In genomic region chr10:99924856-99925255, GRCh38 we compare ENCODE assay signal across 15 cellular contexts.
DNase-seq lines count a peak whose midpoint lies in the region; ATAC-seq and TF ChIP-seq lines count a peak whose summit lies in the region.
"Had no signal": no experiment of that assay in that cellular context is flagged by ENCODE, and none has a peak within 500 bp of the region (broad histone marks: within the 10 kb centered on the region; RNA-seq: fewer than 3 reads in every experiment).

No MANE protein-coding gene starts in this region.

- ATAC-seq in body of pancreas (no peak), Right ventricle myocardium inferior (no peak)
- ATAC-seq: PC-3 had no signal

- no peak overlapping the region for H2AFZ ChIP-seq in parathyroid adenoma

- no peak overlapping the region for H3K4me2 ChIP-seq in parathyroid adenoma (ENCODE audit: low read length)

- peaks cover 49% of the 10 kb centered on the region for H3K4me1 Mint-ChIP-seq in Calu3 (ENCODE audit: low read depth, unreplicated experiment)
- peaks cover 0 to 2% (median 0%) of the 10 kb centered on the region in 3 donors for H3K4me1 Mint-ChIP-seq in CD8-positive, alpha-beta memory T cell

- H3K27me3 Mint-ChIP-seq in Calu3 (ENCODE audit: unreplicated experiment), result no peaks in the 10 kb centered on the region
- H3K27me3 Mint-ChIP-seq in CD8-positive, alpha-beta memory T cell, result no peaks in the 10 kb centered on the region

- H3K9ac ChIP-seq in liver (ENCODE audit: low read depth in 1 of 2, low read length in 2 of 2), result no peak overlapping the region
- H3K9ac ChIP-seq in parathyroid adenoma, result no peak overlapping the region

- TF ChIP-seq CTCF in Calu3 (IDR thresholded peaks at IDR 0.05; ENCODE audit: unreplicated experiment) (no peak), body of pancreas (IDR thresholded peaks at IDR 0.05) (no peak), liver (IDR thresholded peaks at IDR 0.05; ENCODE audit: low read depth, low read length, missing input control) (no peak), parathyroid adenoma (IDR thresholded peaks at IDR 0.05) (no peak), GM13977 (IDR thresholded peaks at IDR 0.05; ENCODE audit: extremely low read depth, insufficient read depth, missing control alignments) (no peak)

- H3K9me3 ChIP-seq in body of pancreas, result no peaks in the 10 kb centered on the region
- no peaks in the 10 kb centered on the region for H3K9me3 ChIP-seq in liver (ENCODE audit: control insufficient read depth in 4 of 4, low read length in 3 of 4)
- H3K9me3 ChIP-seq in parathyroid adenoma (ENCODE audit: control insufficient read depth, low read length), result no peaks in the 10 kb centered on the region
- H3K9me3 ChIP-seq in CD8-positive, alpha-beta memory T cell (ENCODE audit: low read length), result no peaks in the 10 kb centered on the region

- H3K9me3 Mint-ChIP-seq in Calu3 (ENCODE audit: low read depth, unreplicated experiment), result peaks cover 2% of the 10 kb centered on the region
- H3K9me3 Mint-ChIP-seq in CD8-positive, alpha-beta memory T cell, result no peaks in the 10 kb centered on the region

- H3K79me2 ChIP-seq in parathyroid adenoma, result peaks cover 66% of the 10 kb centered on the region

- H3K27me3 ChIP-seq in body of pancreas (no peaks in the 10 kb centered on the region), liver (ENCODE audit: control insufficient read depth in 4 of 4, insufficient read depth in 4 of 4, low read length in 3 of 4) (no peaks in the 10 kb centered on the region), parathyroid adenoma (ENCODE audit: control insufficient read depth, insufficient read depth, low read length) (no peaks in the 10 kb centered on the region)
- H3K27me3 ChIP-seq in CD8-positive, alpha-beta memory T cell (ENCODE audit: insufficient read depth, low read length, poor library complexity, severe bottlenecking), result no peaks in the 10 kb centered on the region

- no peak for DNase-seq in Calu3
- DNase-seq in body of pancreas, result no peak
- no peak for DNase-seq in CD8-positive, alpha-beta memory T cell
- no peak for DNase-seq in GM13977 (ENCODE audit: low spot score)
- no peak for DNase-seq in activated CD8-positive, alpha-beta memory T cell treated with anti-CD3 and anti-CD28 coated beads, Interleukin-2, amount 50 U/mL, for 4 hours
- DNase-seq in Right ventricle myocardium inferior (ENCODE audit: missing footprints), result no peak
- DNase-seq: AML-193, GF-D8, MM.1S, NCI-H1694 treated with DMSO at 0.1 percent for 48 hours, NCI-H446, PC-3, SHP77 had no signal

- BruUV-seq in Calu3 (replicated peaks; lab: Mats Ljungman, UMichigan), result no TSS peak

- no peak overlapping the region for H3K4me3 ChIP-seq in body of pancreas
- no peak overlapping the region for H3K4me3 ChIP-seq in liver (ENCODE audit: low read depth in 1 of 3, low read length in 3 of 3)
- H3K4me3 ChIP-seq in parathyroid adenoma (ENCODE audit: low read depth, low read length), result no peak overlapping the region
- H3K4me3 ChIP-seq in CD8-positive, alpha-beta memory T cell (ENCODE audit: low read length), result no peak overlapping the region

- TF ChIP-seq POLR2A in body of pancreas (IDR thresholded peaks at IDR 0.05), result no peak

- peak in 1 of 2 donors; percentile 5 for TF ChIP-seq RAD21 in liver (IDR thresholded peaks at IDR 0.05)

- CTCF ChIA-PET in Calu3 (lab: Charles Lee), result no interaction called here
- CTCF ChIA-PET in CD8-positive, alpha-beta memory T cell (lab: Charles Lee), result no interaction called here

- intact Hi-C loops in Calu3 (cut with micrococcal nuclease; ENCODE audit: unreplicated experiment) (loop anchor here (5.0 kb wide), 1 partner anchor 82 kb away; the partner anchor contains the start of gene DNMBP), body of pancreas (cut with DNase I) (no loop called here), Right ventricle myocardium inferior (cut with DNase I) (no loop called here)

- H3K27ac Mint-ChIP-seq in Calu3 (ENCODE audit: unreplicated experiment), result peak overlapping the region; percentile 69
- peak overlapping the region in 1 of 8 donors; percentile 7 for H3K27ac Mint-ChIP-seq in CD8-positive, alpha-beta memory T cell

- POLR2A ChIA-PET in CD8-positive, alpha-beta memory T cell (lab: Charles Lee), result no interaction called here

- H3K36me3 Mint-ChIP-seq in Calu3 (ENCODE audit: insufficient read depth, unreplicated experiment), result peaks cover 64% of the 10 kb centered on the region
- peaks cover 2 to 8% (median 3%) of the 10 kb centered on the region in 3 donors for H3K36me3 Mint-ChIP-seq in CD8-positive, alpha-beta memory T cell

- H3K36me3 ChIP-seq in body of pancreas (replicated peaks in 1 of 2; ENCODE audit: insufficient read depth in 1 of 2, low read depth in 2 of 2), result no peaks in the 10 kb centered on the region
- no peaks in the 10 kb centered on the region for H3K36me3 ChIP-seq in liver (ENCODE audit: control insufficient read depth in 4 of 4, insufficient read depth in 3 of 4, low read depth in 1 of 4, low read length in 3 of 4)
- H3K36me3 ChIP-seq in parathyroid adenoma (ENCODE audit: control insufficient read depth, insufficient read depth, low read length), result no peaks in the 10 kb centered on the region
- H3K36me3 ChIP-seq in CD8-positive, alpha-beta memory T cell (ENCODE audit: insufficient read depth, low read length), result no peaks in the 10 kb centered on the region

- peak overlapping the region in 3 of 4 donors; percentile 22 to 89 (median 37) for H3K27ac ChIP-seq in body of pancreas
- H3K27ac ChIP-seq in liver (ENCODE audit: low read depth in 1 of 2, low read length in 2 of 2), result no peak overlapping the region
- peak overlapping the region; percentile 96 for H3K27ac ChIP-seq in parathyroid adenoma
- H3K27ac ChIP-seq in CD8-positive, alpha-beta memory T cell (ENCODE audit: low read depth, low read length), result no peak overlapping the region

- H3K4me3 Mint-ChIP-seq in Calu3 (ENCODE audit: low read depth, unreplicated experiment), result peak overlapping the region; percentile 100
- no peak overlapping the region for H3K4me3 Mint-ChIP-seq in CD8-positive, alpha-beta memory T cell

- H3K4me1 ChIP-seq in body of pancreas, result peaks cover 70% of the 10 kb centered on the region
- peaks cover 12 to 56% (median 43%) of the 10 kb centered on the region in 4 donors for H3K4me1 ChIP-seq in liver (ENCODE audit: control insufficient read depth in 4 of 4, insufficient read depth in 4 of 4, low read length in 3 of 4)
- H3K4me1 ChIP-seq in parathyroid adenoma, result peaks cover 24% of the 10 kb centered on the region
- no peaks in the 10 kb centered on the region for H3K4me1 ChIP-seq in CD8-positive, alpha-beta memory T cell (ENCODE audit: insufficient read depth, low read length)

- in situ Hi-C loops in GM13977 (cut with MboI; ENCODE audit: low pct_unique_long_range_greater_than_20kb, low sequenced_read_pairs, unreplicated experiment), result no loop called here

- WGBS in body of pancreas, 2 donors, result 14 to 24% methylated on average over 2 of the region's 2 CpGs
- WGBS in liver, result 32% methylated on average over 2 of the region's 2 CpGs

TF ChIP-seq in liver, 16 proteins besides CTCF, POLR2A, EP300 and RAD21:
- TF ChIP-seq RXRA (IDR thresholded peaks at IDR 0.05) (peak; percentile 8 to 20), HNF4A (conservative IDR thresholded peaks at IDR 0.05) (peak; percentile 59 to 65), ZBTB33 (IDR thresholded peaks at IDR 0.05) (no peak)

Comparison
In these comparisons a context has a peak if more than half of its experiments do, and no peak if none do; other contexts are left out.
1. H3K27ac ChIP-seq: peak in body of pancreas (3 of 4) and parathyroid adenoma (single experiment); none in liver (0 of 2) and CD8-positive, alpha-beta memory T cell (single experiment).